Comparison of ENCODE assay signal across 9 cellular contexts in genomic region chr11:84524422-84525051, GRCh38.
A peak's percentile ranks its signal among the peaks of the same experiment; 100 is the strongest.
DNase-seq lines count a peak whose midpoint lies in the region; TF ChIP-seq lines count a peak whose summit lies in the region.
"Had no signal": no experiment of that assay in that cellular context is flagged by ENCODE, and none has a peak within 500 bp of the region (broad histone marks: within the 10 kb centered on the region; RNA-seq: fewer than 3 reads in every experiment).

No MANE protein-coding gene starts in this region.

- H3K4me1 Mint-ChIP-seq in H9 = peaks cover 0 to 4% of the 10 kb centered on the region in 2 experiments; a peak in 1 of 4 replicates
- H3K4me1 Mint-ChIP-seq: immature natural killer cell had no signal

- H2BK5ac ChIP-seq in H9 (ENCODE audit: insufficient read length, low read length) = no peak overlapping the region

- H4K20me1 ChIP-seq in H9 (ENCODE audit: control insufficient read depth, insufficient read depth, insufficient read length) = no peaks in the 10 kb centered on the region

- H3K9me3 Mint-ChIP-seq in H9 = no peaks in the 10 kb centered on the region

- no peak overlapping the region for H4K8ac ChIP-seq in H9 (replicated peaks; ENCODE audit: insufficient read length, low read depth, low read length)

- DNase-seq in AG09309 (ENCODE audit: low read depth) (no peak), H9 (no peak), kidney epithelial cell (ENCODE audit: low read depth) (no peak), MG63 (no peak), DMS79 (lab: John Stamatoyannopoulos, UW) (no peak)
- DNase-seq in activated naive CD4-positive, alpha-beta T cell (lab: John Stamatoyannopoulos, UW) = no peak
- DNase-seq in activated CD4-positive, alpha-beta T cell treated with anti-CD3 and anti-CD28 coated beads for 4 hours = no peak
- DNase-seq: immature natural killer cell had no signal

- no peaks in the 10 kb centered on the region for H3K79me1 ChIP-seq in H9 (ENCODE audit: insufficient read depth, low read depth, low read length, poor library complexity, severe bottlenecking)

- no peaks in the 10 kb centered on the region for H3K79me2 ChIP-seq in H9 (ENCODE audit: insufficient read depth, low read length)

- H3K18ac ChIP-seq in H9 (ENCODE audit: insufficient read length, low read depth, low read length) = no peak overlapping the region

- H3K27ac Mint-ChIP-seq in H9 = no peak overlapping the region
- H3K27ac Mint-ChIP-seq: immature natural killer cell had no signal

- WGBS in H9 (ENCODE audit: extremely low coverage, insufficient read length, low lambda C conversion rate) = no CpG with 5 or more reads among the region's 3 CpGs

- no peak overlapping the region for H3T11ph ChIP-seq in H9 (ENCODE audit: low read length)

- no peak overlapping the region for H3K4me3 Mint-ChIP-seq in H9
- H3K4me3 Mint-ChIP-seq: immature natural killer cell had no signal

- no peak overlapping the region for H4K5ac ChIP-seq in H9 (ENCODE audit: insufficient read length, low read depth, low read length)

- H3K9ac ChIP-seq in H9 (ENCODE audit: extremely low read depth, insufficient read length, low read length) = no peak overlapping the region

- no peak overlapping the region for H3K4me2 ChIP-seq in H9 (ENCODE audit: insufficient read depth, insufficient read length, low read length)

- peak overlapping the region; percentile 53 for H2AFZ ChIP-seq in H9 (ENCODE audit: low read length)

- H3K4ac ChIP-seq in H9 (ENCODE audit: low read depth, low read length) = no peak overlapping the region

- H2BK12ac ChIP-seq in H9 (ENCODE audit: insufficient read length, low read depth, low read length) = no peak overlapping the region

- TF ChIP-seq CTCF in AG09309 (IDR thresholded peaks at IDR 0.05; ENCODE audit: control insufficient read depth, insufficient read depth, low read depth, low read length, missing control alignments) = peak; percentile 50
- peak; percentile 75 for TF ChIP-seq CTCF in H9 (conservative IDR thresholded peaks at IDR 0.05)
- peak; percentile 86 for TF ChIP-seq CTCF in VCaP (conservative IDR thresholded peaks at IDR 0.05)
- peak; percentile 61 for TF ChIP-seq CTCF in kidney epithelial cell (IDR thresholded peaks at IDR 0.05; ENCODE audit: insufficient read depth, low read length, poor library complexity, severe bottlenecking)

- H2AK5ac ChIP-seq in H9 (ENCODE audit: insufficient read length, low read length) = no peak overlapping the region

- H3K27me3 ChIP-seq in H9 (ENCODE audit: insufficient read depth, low read length) (no peaks in the 10 kb centered on the region), kidney epithelial cell (ENCODE audit: control insufficient read depth, insufficient read depth, low read length) (no peaks in the 10 kb centered on the region), MG63 (no peaks in the 10 kb centered on the region)

- H3K36me3 Mint-ChIP-seq in H9 (ENCODE audit: insufficient read depth in 1 of 3, low read depth in 3 of 3) = no peaks in the 10 kb centered on the region
- H3K36me3 Mint-ChIP-seq: immature natural killer cell had no signal

- H3K27me3 Mint-ChIP-seq in H9 (ENCODE audit: low read depth) = no peaks in the 10 kb centered on the region

- no peaks in the 10 kb centered on the region for H3K4me1 ChIP-seq in H9 (ENCODE audit: insufficient read depth, low read length)

- no peak overlapping the region for H2BK15ac ChIP-seq in H9 (ENCODE audit: low read depth, low read length)

- H3K56ac ChIP-seq in H9 (ENCODE audit: insufficient read length, low read depth, low read length) = no peak overlapping the region

- H3K4me3 ChIP-seq in AG09309 (ENCODE audit: control insufficient read depth, low read depth, low read length) = no peak overlapping the region
- no peak overlapping the region for H3K4me3 ChIP-seq in kidney epithelial cell (ENCODE audit: low read depth, low read length)
- H3K4me3 ChIP-seq in MG63 = no peak overlapping the region

- no peak overlapping the region for H3K23ac ChIP-seq in H9 (ENCODE audit: insufficient read length, low read depth, low read length)

- H3K23me2 ChIP-seq in H9 (ENCODE audit: insufficient read length, low read depth, low read length, poor library complexity, severe bottlenecking) = no peaks in the 10 kb centered on the region

- H2BK120ac ChIP-seq in H9 (ENCODE audit: low read depth, low read length, poor library complexity, severe bottlenecking) = no peak overlapping the region

- no peak overlapping the region for H3K14ac ChIP-seq in H9 (ENCODE audit: insufficient read depth, low read length)

- H4K91ac ChIP-seq in H9 (ENCODE audit: insufficient read length, low read depth, low read length) = no peak overlapping the region

- H3K36me3 ChIP-seq in kidney epithelial cell (ENCODE audit: control insufficient read depth, insufficient read depth, low read length) = no peaks in the 10 kb centered on the region
- no peaks in the 10 kb centered on the region for H3K36me3 ChIP-seq in MG63

- H3K9me3 ChIP-seq in H9 (ENCODE audit: control insufficient read depth, low read depth, low read length) (no peaks in the 10 kb centered on the region), MG63 (no peaks in the 10 kb centered on the region)

- H3K27ac ChIP-seq in H9 (ENCODE audit: insufficient read length, low read depth, low read length) = no peak overlapping the region
- no peak overlapping the region for H3K27ac ChIP-seq in VCaP

- no peak overlapping the region for H2BK20ac ChIP-seq in H9 (ENCODE audit: low read depth, low read length, poor library complexity, severe bottlenecking)
